ENCODE assay signal across 17 cellular contexts in genomic region chr11:103013426-103013825, GRCh38.
"Had no signal": no experiment of that assay in that cellular context is flagged by ENCODE, and none has a peak within 500 bp of the region (broad histone marks: within the 10 kb centered on the region; RNA-seq: fewer than 3 reads in every experiment).

No MANE protein-coding gene starts in this region.

- H3K36me3 ChIP-seq: colonic mucosa, heart right ventricle, neural progenitor cell, ovary, right lobe of liver, tibial nerve had no signal

- H3K9me3 ChIP-seq: colonic mucosa, ovary, psoas muscle, right lobe of liver had no signal

- H3K4me3 ChIP-seq: colonic mucosa, heart right ventricle, neural progenitor cell, ovary, psoas muscle, right lobe of liver, tibial nerve had no signal

- H3K9ac ChIP-seq: neural progenitor cell had no signal

- H3K4me1 ChIP-seq: colonic mucosa, heart right ventricle, neural progenitor cell, psoas muscle, right lobe of liver, tibial nerve had no signal

- H3K27me3 ChIP-seq: colonic mucosa, neural progenitor cell, ovary, right lobe of liver, tibial nerve had no signal

- H3K27ac ChIP-seq: colonic mucosa, epithelial cell of prostate, heart right ventricle, neural progenitor cell, ovary, psoas muscle, right lobe of liver, tibial nerve had no signal

- DNase-seq: activated CD4-positive, alpha-beta T cell treated with anti-CD3 and anti-CD28 coated beads, Interleukin-2, amount 50 U/mL, for 4 hours; activated CD4-positive, CD25-positive, alpha-beta regulatory T cell treated with anti-CD3 and anti-CD28 coated beads, Interleukin-2, amount 50 U/mL, for 72 hours; activated gamma-delta T cell treated with Interleukin-2 at 50 U/mL for 16 hours; amniotic stem cell; colonic mucosa; endodermal cell; heart right ventricle; mesendoderm; naive thymus-derived CD4-positive, alpha-beta T cell; ovary; psoas muscle; right lobe of liver; stimulated activated naive CD4-positive, alpha-beta T cell treated with Interleukin-2 at 50 U/mL for 16 hours; substantia nigra had no signal
